In genomic region chr7:121572615-121573014, GRCh38 we compare ENCODE assay signal across 15 cellular contexts.
DNase-seq lines count a peak whose midpoint lies in the region; ATAC-seq, FAIRE-seq and TF ChIP-seq lines count a peak whose summit lies in the region.
"Had no signal": no experiment of that assay in that cellular context is flagged by ENCODE, and none has a peak within 500 bp of the region (broad histone marks: within the 10 kb centered on the region; RNA-seq: fewer than 3 reads in every experiment).

No MANE protein-coding gene starts in this region.

- H3K14ac ChIP-seq in H1 (ENCODE audit: insufficient read length): no peak overlapping the region

- TF ChIP-seq POLR2A in H1 (IDR thresholded peaks at IDR 0.05; ENCODE audit: control extremely low read depth in 1 of 2, low read depth in 2 of 2, low read length in 2 of 2): no peak
- TF ChIP-seq POLR2A in testis (IDR thresholded peaks at IDR 0.05): no peak

- peaks cover 15% of the 10 kb centered on the region for H3K4me1 Mint-ChIP-seq in GM23338
- H3K4me1 Mint-ChIP-seq: CD14-positive monocyte; CD8-positive, alpha-beta memory T cell had no signal

- no peak overlapping the region for H3K4me2 ChIP-seq in GM23338
- no peak overlapping the region for H3K4me2 ChIP-seq in H1 (ENCODE audit: insufficient read depth in 1 of 2, low read depth in 2 of 2, low read length in 2 of 2)
- H3K4me2 ChIP-seq: A549 had no signal

- no peak overlapping the region; the same call in 1 of the 2 replicates for H2BK20ac ChIP-seq in H1 (ENCODE audit: low read length)

- no peaks in the 10 kb centered on the region for H3K23me2 ChIP-seq in H1 (ENCODE audit: low read depth, low read length)

- H3K9me3 ChIP-seq in H1 (ENCODE audit: insufficient read depth in 2 of 2, low read depth in 1 of 2, low read length in 1 of 2) (0 out of 4 replicates have a peak, but pooled peaks cover 0 to 7% of the 10 kb centered on the region in 2 experiments), testis (no peaks in the 10 kb centered on the region)
- H3K9me3 ChIP-seq: A549, Caco-2 had no signal

- H3K56ac ChIP-seq in H1 (replicated peaks; ENCODE audit: insufficient read length, low read depth, low read length): no peak overlapping the region

- CTCF ChIA-PET in H1 (lab: Charles Lee; ENCODE audit: partially characterized antibody): interaction anchor here (0.6 to 1.9 kb wide), 5 partner anchors 8 to 422 kb away, joined by 3 to 7 read pairs (median 4); no protein-coding TSS in a partner anchor

- 91% methylated on average over 7 of the region's 7 CpGs; no CpG with 5 or more reads in 1 of the 2 experiments for WGBS in H1 (ENCODE audit: extremely low coverage in 1 of 2, insufficient coverage in 1 of 2, insufficient read length in 1 of 2, insufficient replicate concordance in 2 of 2, low coverage in 1 of 2, low lambda C conversion rate in 2 of 2, missing lambda C conversion rate in 1 of 2), 2 experiments
- WGBS in testis, 2 donors: 88 to 96% methylated on average over 7 of the region's 7 CpGs

- no peak overlapping the region for H2AK5ac ChIP-seq in H1 (ENCODE audit: low read depth, low read length)

- H2BK12ac ChIP-seq in H1 (ENCODE audit: low read depth, low read length): no peak overlapping the region

- H3K27me3 ChIP-seq in GM23338 (ENCODE audit: insufficient read depth): no peaks in the 10 kb centered on the region
- no peaks in the 10 kb centered on the region for H3K27me3 ChIP-seq in H1 (replicated peaks in 1 of 4; ENCODE audit: control insufficient read depth in 3 of 4, extremely low read depth in 1 of 4, insufficient read depth in 3 of 4, low read length in 3 of 4)
- H3K27me3 ChIP-seq in testis: no peaks in the 10 kb centered on the region

- H3K18ac ChIP-seq in H1 (ENCODE audit: extremely low read depth, low read length): no peak overlapping the region

- intact Hi-C loops in testis (cut with DNase I; ENCODE audit: low total_unique reads): no loop called here

- no peak for TF ChIP-seq RAD21 in H1 (IDR thresholded peaks at IDR 0.05 in 1 of 2, conservative IDR thresholded peaks at IDR 0.05 in 1 of 2; ENCODE audit: low read depth in 2 of 2, low read length in 2 of 2)

- H3K79me2 ChIP-seq in GM23338 (replicated peaks; ENCODE audit: insufficient read depth) (no peaks in the 10 kb centered on the region), H1 (ENCODE audit: control insufficient read depth in 1 of 2, insufficient read depth in 2 of 2, low read length in 2 of 2) (no peaks in the 10 kb centered on the region)

- no peak for TF ChIP-seq CTCF in GM23338 (conservative IDR thresholded peaks at IDR 0.05; ENCODE audit: low read depth in 2 of 2)
- no peak for TF ChIP-seq CTCF in H1 (IDR thresholded peaks at IDR 0.05; ENCODE audit: control extremely low read depth in 1 of 3, insufficient read depth in 1 of 3, low read depth in 1 of 3, low read length in 3 of 3)
- TF ChIP-seq CTCF in testis (IDR thresholded peaks at IDR 0.05): no peak

- no peak for DNase-seq in GM23338 (ENCODE audit: low spot score)
- DNase-seq in NCI-H69 (lab: John Stamatoyannopoulos, UW): peak; percentile 56
- no peak for DNase-seq in H1 (ENCODE audit: low read depth in 1 of 2, low spot score in 2 of 2)
- peak; percentile 18 for DNase-seq in renal cortical epithelial cell (ENCODE audit: low read depth)
- no peak for DNase-seq in testis
- DNase-seq in CD1c-positive myeloid dendritic cell (ENCODE audit: extremely low spot score): no peak
- DNase-seq: Caco-2; CD8-positive, alpha-beta memory T cell; H7 had no signal

- H3F3A ChIP-seq in GM23338 (replicated peaks; ENCODE audit: low read depth): no peaks in the 10 kb centered on the region

- no peak overlapping the region for H4K8ac ChIP-seq in H1 (ENCODE audit: extremely low read depth, insufficient read depth, low read length)

- H2BK15ac ChIP-seq in H1 (ENCODE audit: low read length): no peak overlapping the region

- ATAC-seq in GM23338 (no peak), GM21717 (IDR thresholded peaks at IDR 0.05; ENCODE audit: unreplicated experiment) (no peak)
- ATAC-seq: A549, GM12878 had no signal

- H3K27ac ChIP-seq in GM23338 (ENCODE audit: low read depth) (no peak overlapping the region), H1 (ENCODE audit: low read depth, low read length) (no peak overlapping the region), testis (no peak overlapping the region)
- H3K27ac ChIP-seq: A549, HL-60 had no signal

- no peak overlapping the region for H3K4me3 ChIP-seq in GM23338
- H3K4me3 ChIP-seq in H1 (ENCODE audit: extremely low read depth in 1 of 4, insufficient read depth in 2 of 4, low read depth in 3 of 4, low read length in 4 of 4): no peak overlapping the region
- H3K4me3 ChIP-seq in testis: no peak overlapping the region
- H3K4me3 ChIP-seq: A549, GM12878 had no signal

- H3K4ac ChIP-seq in H1 (replicated peaks; ENCODE audit: insufficient read length, low read depth, low read length): no peak overlapping the region

- POLR2A ChIA-PET in H1 (lab: Charles Lee; ENCODE audit: partially characterized antibody): no interaction called here

- no peak for TF ChIP-seq EP300 in H1 (IDR thresholded peaks at IDR 0.05; ENCODE audit: borderline replicate concordance in 1 of 2, low read depth in 2 of 2, low read length in 2 of 2)

- H2AFZ ChIP-seq in GM23338 (peak overlapping the region; percentile 73; the same call in 1 of the 2 replicates), H1 (ENCODE audit: low read length) (peak overlapping the region; percentile 48)

- peaks cover 3% of the 10 kb centered on the region for H3K9me3 Mint-ChIP-seq in GM23338
- H3K9me3 Mint-ChIP-seq: CD8-positive, alpha-beta memory T cell had no signal

- no peak overlapping the region for H2BK5ac ChIP-seq in H1 (ENCODE audit: low read depth, low read length)

- H4K91ac ChIP-seq in H1 (replicated peaks; ENCODE audit: insufficient read length, low read length): no peak overlapping the region

- H3K36me3 ChIP-seq in GM23338 (ENCODE audit: insufficient read depth): no peaks in the 10 kb centered on the region
- H3K36me3 ChIP-seq in H1 (ENCODE audit: control insufficient read depth in 2 of 4, insufficient read depth in 4 of 4, low read length in 3 of 4): no peaks in the 10 kb centered on the region; a peak in 1 of 8 replicates
- H3K36me3 ChIP-seq in testis (ENCODE audit: low read depth, missing control alignments): no peaks in the 10 kb centered on the region

- H3K4me1 ChIP-seq in GM23338 (ENCODE audit: insufficient read depth) (0 out of 2 replicates have a peak, but pooled peaks cover 5% of the 10 kb centered on the region), H1 (replicated peaks in 1 of 4; ENCODE audit: control insufficient read depth in 3 of 4, insufficient read depth in 4 of 4, low read length in 3 of 4) (peaks cover 0 to 6% (median 0%) of the 10 kb centered on the region in 4 experiments; a peak in 1 of 7 replicates), testis (no peaks in the 10 kb centered on the region)
- H3K4me1 ChIP-seq: A549, Caco-2 had no signal

- H3K27me3 Mint-ChIP-seq in GM23338 (ENCODE audit: insufficient read depth, low read depth, poor library complexity): peaks cover 5% of the 10 kb centered on the region

- no peak overlapping the region for H3K9ac ChIP-seq in H1 (replicated peaks in 1 of 4; ENCODE audit: extremely low read depth in 1 of 4, low read depth in 3 of 4, low read length in 3 of 4)

- H3K4me3 Mint-ChIP-seq in GM23338: no peak overlapping the region
- H3K4me3 Mint-ChIP-seq: CD14-positive monocyte; CD8-positive, alpha-beta memory T cell had no signal

- peaks cover 3% of the 10 kb centered on the region for H3K36me3 Mint-ChIP-seq in GM23338 (ENCODE audit: low read depth)
- H3K36me3 Mint-ChIP-seq: CD14-positive monocyte; CD8-positive, alpha-beta memory T cell had no signal

- H2BK120ac ChIP-seq in H1 (replicated peaks; ENCODE audit: low read depth, low read length): no peak overlapping the region

- H4K5ac ChIP-seq in H1 (ENCODE audit: insufficient read length, low read depth, low read length): no peak overlapping the region

- H4K20me1 ChIP-seq in GM23338 (replicated peaks; ENCODE audit: insufficient read depth): no peaks in the 10 kb centered on the region
- H4K20me1 ChIP-seq in H1 (replicated peaks in 1 of 2; ENCODE audit: control insufficient read depth in 1 of 2, insufficient read depth in 2 of 2, low read length in 2 of 2): no peaks in the 10 kb centered on the region

- no peaks in the 10 kb centered on the region for H3K79me1 ChIP-seq in H1 (ENCODE audit: low read depth, low read length)

- H3K23ac ChIP-seq in H1 (ENCODE audit: insufficient read length): no peak overlapping the region

- H3K9me2 ChIP-seq in GM23338 (ENCODE audit: insufficient read depth): peaks cover 5% of the 10 kb centered on the region

- peak overlapping the region; percentile 15; the same call in 1 of the 2 replicates for H3K27ac Mint-ChIP-seq in GM23338
- H3K27ac Mint-ChIP-seq: CD14-positive monocyte; CD8-positive, alpha-beta memory T cell had no signal

- no peak for FAIRE-seq in H1 (lab: Jason Lieb, UNC)
- FAIRE-seq: A549, GM12878, GM19239 had no signal

TF ChIP-seq in GM23338, 12 proteins besides CTCF, POLR2A, EP300 and RAD21 (continues in another document):
- TF ChIP-seq ZNF331 (CRISPR knock-in tag; IDR thresholded peaks at IDR 0.05; ENCODE audit: low read depth) (no peak), EZH2phosphoT487 (IDR thresholded peaks at IDR 0.05; ENCODE audit: unreplicated experiment) (no peak)

TF ChIP-seq in H1, 55 proteins besides CTCF, POLR2A, EP300 and RAD21 (continues in another document):
- TF ChIP-seq BACH1 (IDR thresholded peaks at IDR 0.05; ENCODE audit: low read length) (no peak), ASH2L (IDR thresholded peaks at IDR 0.05; ENCODE audit: low read length) (no peak), SUZ12 (IDR thresholded peaks at IDR 0.05; ENCODE audit: low read length) (no peak), JUND (IDR thresholded peaks at IDR 0.05; ENCODE audit: low read length) (no peak), NRF1 (IDR thresholded peaks at IDR 0.05; ENCODE audit: low read depth, low read length) (no peak), SP2 (IDR thresholded peaks at IDR 0.05; ENCODE audit: low read length) (no peak), CREB1 (IDR thresholded peaks at IDR 0.05) (no peak), HDAC2 (IDR thresholded peaks at IDR 0.05; ENCODE audit: borderline replicate concordance in 1 of 2, low read depth in 2 of 2, low read length in 2 of 2) (no peak), BCL11A (IDR thresholded peaks at IDR 0.05; ENCODE audit: low read depth in 2 of 2, low read length in 2 of 2) (no peak), CBX8 (IDR thresholded peaks at IDR 0.05; ENCODE audit: borderline replicate concordance, low read depth, low read length) (no peak), RXRA (IDR thresholded peaks at IDR 0.05; ENCODE audit: insufficient read depth, low read depth, low read length) (no peak), TAF7 (optimal IDR thresholded peaks at IDR 0.05; ENCODE audit: borderline replicate concordance, low read depth, low read length) (no peak), MAFK (IDR thresholded peaks at IDR 0.05; ENCODE audit: low read depth, low read length) (no peak), KDM4A (IDR thresholded peaks at IDR 0.05; ENCODE audit: low read depth, low read length, severe bottlenecking) (no peak)

Comparison
In these comparisons a context has a peak if more than half of its experiments do, and no peak if none do; other contexts are left out.
1. DNase-seq: peak in NCI-H69 (single experiment) and renal cortical epithelial cell (single experiment); none in GM23338 (single experiment), H1 (0 of 2), testis (single experiment) and CD1c-positive myeloid dendritic cell (single experiment).